1 cellular context compared by ENCODE assay signal in the genomic region with DNA sequence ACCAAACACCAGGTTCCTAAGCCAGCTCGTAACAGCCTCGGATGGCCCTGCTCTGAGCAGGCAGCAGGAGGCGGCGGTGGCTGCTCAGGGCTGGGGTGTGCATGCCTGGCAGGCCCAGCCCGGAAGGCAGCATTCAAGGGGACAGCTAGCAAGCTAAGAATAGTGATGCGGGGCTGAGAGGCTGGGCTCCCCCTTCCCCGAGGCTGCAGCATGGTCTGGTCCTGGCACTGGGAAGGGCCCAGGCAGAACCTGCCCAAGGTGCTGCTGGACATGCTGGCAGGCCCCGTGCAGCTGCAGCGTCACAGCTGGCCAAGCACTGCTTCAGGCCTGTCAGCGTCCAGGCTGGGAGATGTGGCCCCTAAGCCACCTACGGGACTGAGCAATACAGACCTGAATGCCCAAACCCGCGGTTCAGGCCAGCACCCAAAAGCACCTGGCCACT.
TF ChIP-seq lines count a peak whose summit lies in the region.

No MANE protein-coding gene starts in this region.

TF ChIP-seq in A549, 52 proteins besides CTCF, POLR2A, EP300 and RAD21 (continued from another document):
- TF ChIP-seq, protein P1, sequence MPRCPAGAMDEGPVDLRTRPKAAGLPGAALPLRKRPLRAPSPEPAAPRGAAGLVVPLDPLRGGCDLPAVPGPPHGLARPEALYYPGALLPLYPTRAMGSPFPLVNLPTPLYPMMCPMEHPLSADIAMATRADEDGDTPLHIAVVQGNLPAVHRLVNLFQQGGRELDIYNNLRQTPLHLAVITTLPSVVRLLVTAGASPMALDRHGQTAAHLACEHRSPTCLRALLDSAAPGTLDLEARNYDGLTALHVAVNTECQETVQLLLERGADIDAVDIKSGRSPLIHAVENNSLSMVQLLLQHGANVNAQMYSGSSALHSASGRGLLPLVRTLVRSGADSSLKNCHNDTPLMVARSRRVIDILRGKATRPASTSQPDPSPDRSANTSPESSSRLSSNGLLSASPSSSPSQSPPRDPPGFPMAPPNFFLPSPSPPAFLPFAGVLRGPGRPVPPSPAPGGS (IDR thresholded peaks at IDR 0.05), result no peak
- no peak for TF ChIP-seq MAFK (IDR thresholded peaks at IDR 0.05; ENCODE audit: partially characterized antibody)
